Comparison of ENCODE assay signal across 1 cellular context in genomic region chr11:66891849-66892660, GRCh38.
TF ChIP-seq lines count a peak whose summit lies in the region.

No MANE protein-coding gene starts in this region.

TF ChIP-seq in HEK293, 187 proteins besides CTCF, POLR2A, EP300 and RAD21 (continued from another document):
- TF ChIP-seq PRDM4 (tag by site-specific recombination; IDR thresholded peaks at IDR 0.05) (no peak), ELK4 (IDR thresholded peaks at IDR 0.05; ENCODE audit: borderline replicate concordance, low read depth, low read length) (no peak), ZNF529 (tag by site-specific recombination; IDR thresholded peaks at IDR 0.05; ENCODE audit: insufficient replicate concordance) (no peak), ZNF639 (tag by site-specific recombination; IDR thresholded peaks at IDR 0.05) (peak; percentile 33; the same call in 1 of the 2 replicates), ZNF184 (tag by site-specific recombination; IDR thresholded peaks at IDR 0.05) (peak; percentile 85; the same call in 1 of the 2 replicates), ZFP37 (tag by site-specific recombination; IDR thresholded peaks at IDR 0.05) (0 out of 2 replicates have a peak, but pooled peaks have one; percentile 55), ZNF221 (tag by site-specific recombination; IDR thresholded peaks at IDR 0.05; ENCODE audit: borderline replicate concordance) (no peak), PRDM2 (tag by site-specific recombination; IDR thresholded peaks at IDR 0.05; ENCODE audit: borderline replicate concordance) (no peak), HIC1 (tag by site-specific recombination; IDR thresholded peaks at IDR 0.05) (peak; percentile 65; the same call in 1 of the 2 replicates), ZNF280C (tag by site-specific recombination; IDR thresholded peaks at IDR 0.05) (no peak), ZFP3 (tag by site-specific recombination; IDR thresholded peaks at IDR 0.05; ENCODE audit: low read depth) (no peak), ZNF518A (tag by site-specific recombination; conservative IDR thresholded peaks at IDR 0.05; ENCODE audit: low read depth) (no peak), ZEB2 (tag by site-specific recombination; IDR thresholded peaks at IDR 0.05) (0 out of 2 replicates have a peak, but pooled peaks have one; percentile 45), ZNF366 (tag by site-specific recombination; conservative IDR thresholded peaks at IDR 0.05) (0 out of 2 replicates have a peak, but pooled peaks have one; percentile 20)
